ENCODE assay signal across 14 cellular contexts in the genomic region with DNA sequence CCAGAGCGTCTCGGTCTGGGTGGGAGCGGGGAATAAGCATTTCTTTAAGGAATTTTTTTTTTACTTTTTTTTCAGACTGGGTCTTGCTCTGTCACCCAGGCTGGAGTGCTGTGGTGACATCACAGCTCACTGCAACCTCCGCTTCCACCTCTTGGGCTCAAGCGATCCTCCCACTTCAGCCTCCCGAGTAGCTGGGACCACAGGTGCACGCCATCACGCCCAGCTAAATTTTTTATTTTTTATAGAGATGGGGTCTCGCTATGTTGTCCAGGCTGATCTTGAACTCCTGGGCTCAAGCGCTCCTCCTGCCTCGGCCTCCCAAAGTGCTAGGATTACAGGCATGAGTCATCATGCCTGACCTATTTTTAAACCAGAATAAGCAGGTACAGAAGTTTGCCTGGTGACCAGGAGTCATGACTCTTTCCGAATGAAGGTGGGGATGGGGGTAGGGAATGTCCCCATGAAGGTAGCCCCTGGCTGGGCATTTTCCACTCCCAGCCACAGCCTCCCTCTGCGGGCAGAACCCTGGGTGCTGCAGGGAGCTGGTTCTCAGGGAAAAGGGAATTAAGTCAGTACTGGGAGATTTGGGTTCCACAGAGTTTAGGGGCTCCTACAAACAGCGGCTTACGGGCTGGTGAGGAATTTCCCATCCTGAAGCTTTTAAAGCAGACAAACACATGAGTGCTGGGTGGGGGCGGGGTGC. TPM values are rescaled to one million over a fixed set of nuclear protein-coding genes. Genes with fewer than 3 reads are reported as not detected.
A peak's percentile ranks its signal among the peaks of the same experiment; 100 is the strongest.
DNase-seq lines count a peak whose midpoint lies in the region; ATAC-seq and TF ChIP-seq lines count a peak whose summit lies in the region.
"Had no signal": no experiment of that assay in that cellular context is flagged by ENCODE, and none has a peak within 500 bp of the region (broad histone marks: within the 10 kb centered on the region; RNA-seq: fewer than 3 reads in every experiment).

No MANE protein-coding gene starts in this region.

- 93 to 95% methylated on average over 16 of the region's 16 CpGs for WGBS in aorta, 2 donors

- no peak for TF ChIP-seq POLR2A in breast epithelium (IDR thresholded peaks at IDR 0.05)

- H3K9me3 ChIP-seq in left ventricle myocardium inferior (replicated peaks) (no peaks in the 10 kb centered on the region), breast epithelium (no peaks in the 10 kb centered on the region), mucosa of descending colon (no peaks in the 10 kb centered on the region), aorta (ENCODE audit: control insufficient read depth, low read length) (no peaks in the 10 kb centered on the region)
- H3K9me3 ChIP-seq: esophagus squamous epithelium had no signal

- ATAC-seq in mucosa of descending colon (no peak), aorta (ENCODE audit: low FRiP score) (no peak)

- TF ChIP-seq CTCF in left ventricle myocardium inferior (IDR thresholded peaks at IDR 0.05; ENCODE audit: borderline replicate concordance) (no peak), breast epithelium (IDR thresholded peaks at IDR 0.05) (no peak), mucosa of descending colon (IDR thresholded peaks at IDR 0.05) (no peak)

- H3K27ac ChIP-seq in left ventricle myocardium inferior (replicated peaks): no peak overlapping the region
- peak overlapping the region; percentile 59 to 83 for H3K27ac ChIP-seq in breast epithelium
- no peak overlapping the region for H3K27ac ChIP-seq in aorta (ENCODE audit: low read depth in 1 of 2, low read length in 2 of 2)

- DNase-seq in cardiac septum (ENCODE audit: low spot score) (peak; percentile 58), left ventricle myocardium inferior (no peak), breast epithelium (ENCODE audit: low spot score in 2 of 2) (no peak), mucosa of descending colon (peak in 2 of 3 donors; percentile 25 to 27), aorta (peak; percentile 14 to 21), GM19238 (ENCODE audit: insufficient read length, low spot score) (no peak), DMS153 (lab: John Stamatoyannopoulos, UW) (no peak)
- DNase-seq in activated CD8-positive, alpha-beta memory T cell treated with anti-CD3 and anti-CD28 coated beads, Interleukin-2, amount 50 U/mL, for 48 hours: no peak
- DNase-seq: activated CD4-positive, alpha-beta T cell treated with anti-CD3 and anti-CD28 coated beads, Interleukin-2, amount 10 ng/mL, durations not matched to agents 24 days and 14 days; esophagus squamous epithelium; KBM-7; T-helper 1 cell had no signal

- H3K36me3 ChIP-seq in left ventricle myocardium inferior: no peaks in the 10 kb centered on the region
- no peaks in the 10 kb centered on the region for H3K36me3 ChIP-seq in breast epithelium
- H3K36me3 ChIP-seq in mucosa of descending colon (ENCODE audit: low read depth): no peaks in the 10 kb centered on the region
- H3K36me3 ChIP-seq in aorta (ENCODE audit: control insufficient read depth in 1 of 2, insufficient read depth in 2 of 2, low read length in 1 of 2): no peaks in the 10 kb centered on the region
- H3K36me3 ChIP-seq: esophagus squamous epithelium had no signal

- intact Hi-C loops in cardiac septum (cut with DNase I) (no loop called here), left ventricle myocardium inferior (cut with micrococcal nuclease) (no loop called here), breast epithelium (cut with DNase I; ENCODE audit: low total_unique reads) (no loop called here), mucosa of descending colon (cut with DNase I, micrococcal nuclease) (loop anchor here in 1 of 2 donors (10.0 kb wide), 1 partner anchor 143 kb away; no protein-coding TSS in a partner anchor), aorta (cut with DNase I) (no loop called here)

- no peaks in the 10 kb centered on the region for H3K27me3 ChIP-seq in left ventricle myocardium inferior (ENCODE audit: low read depth)
- no peaks in the 10 kb centered on the region for H3K27me3 ChIP-seq in breast epithelium
- H3K27me3 ChIP-seq in aorta (ENCODE audit: control insufficient read depth in 1 of 2, insufficient read depth in 2 of 2, low read length in 1 of 2): no peaks in the 10 kb centered on the region

- H3K4me3 ChIP-seq in left ventricle myocardium inferior (no peak overlapping the region), breast epithelium (peak overlapping the region in 1 of 3 donors; percentile 32), mucosa of descending colon (no peak overlapping the region), aorta (ENCODE audit: low read length in 2 of 2) (no peak overlapping the region)
- H3K4me3 ChIP-seq: esophagus squamous epithelium, skin epidermis had no signal

- peaks cover 40% of the 10 kb centered on the region for H3K4me1 ChIP-seq in left ventricle myocardium inferior
- peaks cover 4 to 24% of the 10 kb centered on the region in 2 donors for H3K4me1 ChIP-seq in breast epithelium
- peaks cover 45% of the 10 kb centered on the region for H3K4me1 ChIP-seq in mucosa of descending colon (ENCODE audit: low read depth)
- H3K4me1 ChIP-seq in aorta (ENCODE audit: control insufficient read depth in 1 of 2, insufficient read depth in 2 of 2, low read length in 2 of 2): no peaks in the 10 kb centered on the region

RNA-seq across cellular contexts. Expression of gene TBC1D16, which starts 48.3 kb away (rescaled TPM):
- 17.1 TPM for total RNA-seq in cardiac septum
- 15.9 TPM for total RNA-seq in left ventricle myocardium inferior
- total RNA-seq in breast epithelium: 10 to 100 TPM; 27.1 to 92.2 (median 32.8) TPM
- total RNA-seq in mucosa of descending colon: 10 to 100 TPM; 10.9 to 23.4 (median 22.1) TPM
- 10 to 100 TPM; 42.5 to 43.6 TPM for total RNA-seq in aorta
- polyA plus RNA-seq in aorta: 10 to 100 TPM in 1 of 2 donors, 1 to 10 TPM in 1; 6.4 to 12.8 TPM

RNA-seq across cellular contexts. Expression of gene CCDC40, which starts 49.1 kb away (rescaled TPM):
- total RNA-seq in cardiac septum (9.0 TPM), left ventricle myocardium inferior (7.7 TPM), breast epithelium (10 to 100 TPM in 2 of 3 donors, 1 to 10 TPM in 1; 7.4 to 11.8 (median 11.6) TPM), mucosa of descending colon (1 to 10 TPM; 2.1 to 5.9 (median 2.7) TPM), aorta (10 to 100 TPM in 1 of 2 donors, 1 to 10 TPM in 1; 3.3 to 11.3 TPM)
- polyA plus RNA-seq in aorta: 1 to 10 TPM; 2.6 to 6.8 TPM
- total RNA-seq: activated T-helper 2 cell treated with anti-CD3 and anti-CD28 coated beads, Interferon-gamma antibody, Interleukin-2, Interleukin-4, amounts not matched to agents 10 μg/mL and 5 μg/mL and 100 μg/mL, durations not matched to agents 14 hours and 24 hours and 36 hours had no signal

Comparison
In these comparisons a context has a peak if more than half of its experiments do, and no peak if none do; other contexts are left out.
1. DNase-seq: peak in cardiac septum (single experiment), mucosa of descending colon (2 of 3) and aorta (2 of 2); none in left ventricle myocardium inferior (single experiment), breast epithelium (0 of 2), GM19238 (single experiment), DMS153 (single experiment) and activated CD8-positive, alpha-beta memory T cell treated with anti-CD3 and anti-CD28 coated beads, Interleukin-2, amount 50 U/mL, for 48 hours (single experiment).
2. H3K27ac ChIP-seq: peak in breast epithelium (2 of 2); none in left ventricle myocardium inferior (single experiment) and aorta (0 of 2).